In the genomic region with DNA sequence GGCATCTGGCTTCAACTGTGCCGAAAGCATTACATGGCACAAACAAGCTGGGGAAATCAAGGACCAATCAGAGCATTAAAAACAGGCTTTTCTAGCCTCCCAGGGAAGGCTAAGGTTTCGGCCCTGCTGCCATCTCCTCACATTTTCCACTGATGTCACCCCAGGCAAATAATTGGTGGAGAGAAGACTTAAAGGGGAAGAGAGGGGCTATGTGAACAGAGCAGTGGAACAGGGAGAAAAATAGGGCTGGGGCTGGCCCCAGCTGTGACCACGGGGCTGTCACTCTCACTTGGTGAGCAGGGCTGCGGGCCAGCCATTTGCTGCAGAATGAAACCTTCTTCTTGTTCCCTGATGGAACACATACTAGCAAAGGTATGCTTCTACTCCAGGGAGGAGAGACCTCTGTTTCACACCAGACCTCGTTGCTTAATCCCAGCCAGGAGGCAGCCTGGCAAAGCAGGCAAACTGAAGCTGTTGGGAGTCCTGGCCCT, we compare ENCODE assay signal across 15 cellular contexts.
A peak's percentile ranks its signal among the peaks of the same experiment; 100 is the strongest.
DNase-seq lines count a peak whose midpoint lies in the region; ATAC-seq, FAIRE-seq and TF ChIP-seq lines count a peak whose summit lies in the region.
"Had no signal": no experiment of that assay in that cellular context is flagged by ENCODE, and none has a peak within 500 bp of the region (broad histone marks: within the 10 kb centered on the region; RNA-seq: fewer than 3 reads in every experiment).

No MANE protein-coding gene starts in this region.

- H3K27ac ChIP-seq in IMR-90 (ENCODE audit: insufficient read depth, low read length) (no peak overlapping the region), heart left ventricle (peak overlapping the region in 8 of 12 donors; percentile 15 to 87 (median 60)), pancreas (no peak overlapping the region), SK-N-SH (ENCODE audit: low read depth in 2 of 2, low read length in 1 of 2) (no peak overlapping the region)
- H3K27ac ChIP-seq: Peyer's patch had no signal

- H3K18ac ChIP-seq in IMR-90 (ENCODE audit: low read depth, low read length): no peak overlapping the region

- ATAC-seq in IMR-90 (ENCODE audit: low read depth): peak; percentile 33
- ATAC-seq in heart left ventricle: peak; percentile 43 to 83 (median 60)
- ATAC-seq in pancreas: peak; percentile 40 to 56 (median 50)

- no peak overlapping the region for H4K8ac ChIP-seq in IMR-90 (ENCODE audit: low read depth in 2 of 2, low read length in 2 of 2)

- POLR2A ChIA-PET in IMR-90 (lab: Charles Lee; ENCODE audit: unreplicated experiment): no interaction called here
- POLR2A ChIA-PET in SK-N-SH (lab: Yijun Ruan, JAX): no interaction called here

- TF ChIP-seq RAD21 in IMR-90 (IDR thresholded peaks at IDR 0.05; ENCODE audit: low read length) (no peak), SK-N-SH (IDR thresholded peaks at IDR 0.05; ENCODE audit: low read length) (no peak)

- no peak overlapping the region for H3K14ac ChIP-seq in IMR-90 (replicated peaks; ENCODE audit: low read depth, low read length)

- dilution Hi-C loops in IMR-90 (cut with HindIII; ENCODE audit: low sequenced_read_pairs, unreplicated experiment): no loop called here

- no peak overlapping the region for H2BK20ac ChIP-seq in IMR-90 (ENCODE audit: low read depth, low read length)

- H3K27me3 ChIP-seq in IMR-90 (ENCODE audit: control insufficient read depth, insufficient read depth, low read length) (no peaks in the 10 kb centered on the region; the same call in 1 of the 2 replicates), adipocyte (replicated peaks; ENCODE audit: control insufficient read depth, insufficient read depth, low read length) (peaks cover 16% of the 10 kb centered on the region), heart left ventricle (no peaks in the 10 kb centered on the region), pancreas (no peaks in the 10 kb centered on the region), SK-N-SH (ENCODE audit: insufficient read depth) (no peaks in the 10 kb centered on the region)
- H3K27me3 ChIP-seq: Peyer's patch had no signal

- H3K9me2 ChIP-seq in SK-N-SH: no peaks in the 10 kb centered on the region

- no peaks in the 10 kb centered on the region for H3K79me2 ChIP-seq in SK-N-SH (ENCODE audit: insufficient read depth)

- H3K4ac ChIP-seq in IMR-90 (ENCODE audit: low read depth, low read length): peak overlapping the region; percentile 24

- no peaks in the 10 kb centered on the region for H3F3A ChIP-seq in SK-N-SH (replicated peaks; ENCODE audit: insufficient read depth)

- no peaks in the 10 kb centered on the region for H3K79me1 ChIP-seq in IMR-90 (ENCODE audit: low read depth in 1 of 2, low read length in 2 of 2)

- H3K9me1 ChIP-seq in IMR-90 (ENCODE audit: insufficient read depth, low read length): 0 out of 2 replicates have a peak, but pooled peaks cover 2% of the 10 kb centered on the region

- CTCF ChIA-PET in IMR-90 (lab: Yijun Ruan, JAX) (interaction anchor here (1.0 kb wide), 1 partner anchor 47 kb away, joined by 3 read pairs; no protein-coding TSS in a partner anchor), SK-N-SH (lab: Yijun Ruan, JAX) (interaction anchor here (0.9 to 2.4 kb wide), 10 partner anchors 8 to 448 kb away, joined by 3 to 7 read pairs (median 4); no protein-coding TSS in a partner anchor)

- H3K9me3 ChIP-seq in IMR-90 (ENCODE audit: control insufficient read depth, insufficient read depth, low read length): no peaks in the 10 kb centered on the region
- no peaks in the 10 kb centered on the region for H3K9me3 ChIP-seq in adipocyte (ENCODE audit: control insufficient read depth, low read length)
- H3K9me3 ChIP-seq in heart left ventricle: no peaks in the 10 kb centered on the region
- no peaks in the 10 kb centered on the region for H3K9me3 ChIP-seq in pancreas
- H3K9me3 ChIP-seq in SK-N-SH: no peaks in the 10 kb centered on the region
- H3K9me3 ChIP-seq: Peyer's patch had no signal

- H3K4me2 ChIP-seq in IMR-90 (ENCODE audit: low read depth, low read length) (no peak overlapping the region), SK-N-SH (no peak overlapping the region)

- no peak overlapping the region; the same call in 1 of the 2 replicates for H2AK5ac ChIP-seq in IMR-90 (ENCODE audit: low read depth, low read length)

- TF ChIP-seq EP300 in SK-N-SH (IDR thresholded peaks at IDR 0.05; ENCODE audit: borderline replicate concordance in 1 of 2, low read depth in 1 of 2, low read length in 1 of 2): no peak

- FAIRE-seq in pancreas (lab: Jason Lieb, UNC): no peak

- H2AFZ ChIP-seq in IMR-90 (replicated peaks; ENCODE audit: low read length, poor library complexity) (peak overlapping the region; percentile 67), SK-N-SH (ENCODE audit: low read depth) (no peak overlapping the region)

- intact Hi-C loops in IMR-90 (cut with micrococcal nuclease): no loop called here
- intact Hi-C loops in heart left ventricle (cut with DNase I): loop anchor here in 1 of 10 donors (5.0 kb wide), 1 partner anchor 832 kb away; no protein-coding TSS in a partner anchor
- intact Hi-C loops in pancreas (cut with DNase I): no loop called here

- 0 out of 3 replicates have a peak overlapping the region, but pooled peaks have one; percentile 9 for H2BK15ac ChIP-seq in IMR-90 (ENCODE audit: low read depth, low read length)

- H3K9ac ChIP-seq in IMR-90 (ENCODE audit: low read depth, low read length) (no peak overlapping the region), adipocyte (ENCODE audit: low read length) (no peak overlapping the region), SK-N-SH (no peak overlapping the region)

- H4K20me1 ChIP-seq in IMR-90 (ENCODE audit: insufficient read depth, low read length) (no peaks in the 10 kb centered on the region), SK-N-SH (ENCODE audit: insufficient read depth) (no peaks in the 10 kb centered on the region)

- H3K4me1 ChIP-seq in IMR-90 (ENCODE audit: control insufficient read depth, insufficient read depth, low read length) (peaks cover 8% of the 10 kb centered on the region), adipocyte (ENCODE audit: control insufficient read depth, insufficient read depth, low read length) (no peaks in the 10 kb centered on the region), heart left ventricle (peaks cover 0 to 25% (median 10%) of the 10 kb centered on the region in 12 donors), pancreas (peaks cover 0 to 11% (median 3%) of the 10 kb centered on the region in 3 donors), SK-N-SH (ENCODE audit: control insufficient read depth in 1 of 2, insufficient read depth in 2 of 2, low read depth in 1 of 2, low read length in 1 of 2) (peaks cover 0 to 43% of the 10 kb centered on the region in 2 experiments; a peak in 3 of 4 replicates)
- H3K4me1 ChIP-seq: Peyer's patch had no signal

- no peak overlapping the region for H3K56ac ChIP-seq in IMR-90 (ENCODE audit: extremely low read depth, insufficient read depth, low read length)

- no CpG with 5 or more reads among the region's 5 CpGs for WGBS in IMR-90 (ENCODE audit: extremely low coverage in 2 of 2, insufficient read length in 1 of 2), 2 experiments
- WGBS in heart left ventricle, 4 donors: 71 to 82% (median 75%) methylated on average over 5 of the region's 5 CpGs
- 57 to 71% methylated on average over 5 of the region's 5 CpGs for WGBS in pancreas, 2 donors
- 18% methylated on average over 5 of the region's 5 CpGs for WGBS in SK-N-SH (ENCODE audit: low lambda C conversion rate)

- H3K36me3 ChIP-seq in IMR-90 (ENCODE audit: control insufficient read depth, insufficient read depth, low read length) (no peaks in the 10 kb centered on the region), adipocyte (ENCODE audit: control insufficient read depth, insufficient read depth, low read length, severe bottlenecking) (no peaks in the 10 kb centered on the region), heart left ventricle (no peaks in the 10 kb centered on the region), pancreas (no peaks in the 10 kb centered on the region), SK-N-SH (replicated peaks in 1 of 2; ENCODE audit: control insufficient read depth in 1 of 2, insufficient read depth in 2 of 2, low read length in 1 of 2) (no peaks in the 10 kb centered on the region)
- H3K36me3 ChIP-seq: Peyer's patch had no signal

- no peak overlapping the region for H3K23ac ChIP-seq in IMR-90 (ENCODE audit: low read depth, low read length)

- no peak overlapping the region for H2AK9ac ChIP-seq in IMR-90 (replicated peaks; ENCODE audit: low read depth, low read length, poor library complexity)

- DNase-seq in IMR-90 (peak; percentile 19), adipocyte (ENCODE audit: low read depth) (peak; percentile 28), heart left ventricle (peak in 3 of 5 donors; percentile 23 to 31 (median 25)), pancreas (no peak), cerebellar nuclear complex (lab: John Stamatoyannopoulos, UW) (no peak), MV-4-11 (lab: John Stamatoyannopoulos, UW) (no peak), COLO829 (ENCODE audit: low spot score) (no peak), SK-N-SH (no peak)
- DNase-seq: activated B cell treated with CpG ODN at 0.5 μM for 24 hours; C1 segment of cervical spinal cord; DND-41; effector CD8-positive, alpha-beta T cell; NCI-H1048; Peyer's patch; stimulated activated naive CD4-positive, alpha-beta T cell had no signal

- H2BK5ac ChIP-seq in IMR-90 (ENCODE audit: low read depth, low read length, poor library complexity, severe bottlenecking): no peak overlapping the region

- in situ Hi-C loops in IMR-90 (cut with MboI; ENCODE audit: low sequenced_read_pairs): no loop called here

- TF ChIP-seq POLR2A in IMR-90 (IDR thresholded peaks at IDR 0.05; ENCODE audit: low read depth, low read length) (no peak), heart left ventricle (IDR thresholded peaks at IDR 0.05) (no peak)

- no peak overlapping the region for H3K4me3 ChIP-seq in IMR-90 (ENCODE audit: insufficient read depth, low read depth, low read length)
- no peak overlapping the region for H3K4me3 ChIP-seq in adipocyte (ENCODE audit: low read length)
- H3K4me3 ChIP-seq in heart left ventricle: no peak overlapping the region
- H3K4me3 ChIP-seq in pancreas: no peak overlapping the region
- no peak overlapping the region for H3K4me3 ChIP-seq in SK-N-SH (ENCODE audit: low read depth in 2 of 2, low read length in 1 of 2)
- H3K4me3 ChIP-seq: Peyer's patch had no signal

- H2BK120ac ChIP-seq in IMR-90 (ENCODE audit: low read depth, low read length): peak overlapping the region; percentile 39

- H4K5ac ChIP-seq in IMR-90 (ENCODE audit: low read depth, low read length): no peak overlapping the region

- no peak for TF ChIP-seq CTCF in IMR-90 (conservative IDR thresholded peaks at IDR 0.05; ENCODE audit: low read depth, low read length)
- TF ChIP-seq CTCF in heart left ventricle (IDR thresholded peaks at IDR 0.05): no peak
- TF ChIP-seq CTCF in pancreas (IDR thresholded peaks at IDR 0.05): no peak
- TF ChIP-seq CTCF in SK-N-SH (IDR thresholded peaks at IDR 0.05): no peak

- H4K91ac ChIP-seq in IMR-90 (ENCODE audit: insufficient read depth, low read depth, low read length): no peak overlapping the region

- no TSS peak for BruUV-seq in IMR-90 (replicated peaks; lab: Mats Ljungman, UMichigan)

TF ChIP-seq in IMR-90, 13 proteins besides CTCF, POLR2A, EP300 and RAD21 (continues in another document):
- no peak for TF ChIP-seq NFE2L2 (IDR thresholded peaks at IDR 0.05; ENCODE audit: low read depth, low read length)

Comparison
In these comparisons a context has a peak if more than half of its experiments do, and no peak if none do; other contexts are left out.
1. DNase-seq: peak in IMR-90 (single experiment), adipocyte (single experiment) and heart left ventricle (3 of 5); none in pancreas (0 of 6), cerebellar nuclear complex (0 of 2), MV-4-11 (single experiment), COLO829 (single experiment) and SK-N-SH (single experiment).
2. H3K27ac ChIP-seq: peak in heart left ventricle (8 of 12); none in IMR-90 (single experiment), pancreas (0 of 4) and SK-N-SH (0 of 2).
3. Peak in every context shown above with its lines, with median percentiles within 50 percentile points of each other: ATAC-seq.